9 cellular contexts compared by ENCODE assay signal in the genomic region with DNA sequence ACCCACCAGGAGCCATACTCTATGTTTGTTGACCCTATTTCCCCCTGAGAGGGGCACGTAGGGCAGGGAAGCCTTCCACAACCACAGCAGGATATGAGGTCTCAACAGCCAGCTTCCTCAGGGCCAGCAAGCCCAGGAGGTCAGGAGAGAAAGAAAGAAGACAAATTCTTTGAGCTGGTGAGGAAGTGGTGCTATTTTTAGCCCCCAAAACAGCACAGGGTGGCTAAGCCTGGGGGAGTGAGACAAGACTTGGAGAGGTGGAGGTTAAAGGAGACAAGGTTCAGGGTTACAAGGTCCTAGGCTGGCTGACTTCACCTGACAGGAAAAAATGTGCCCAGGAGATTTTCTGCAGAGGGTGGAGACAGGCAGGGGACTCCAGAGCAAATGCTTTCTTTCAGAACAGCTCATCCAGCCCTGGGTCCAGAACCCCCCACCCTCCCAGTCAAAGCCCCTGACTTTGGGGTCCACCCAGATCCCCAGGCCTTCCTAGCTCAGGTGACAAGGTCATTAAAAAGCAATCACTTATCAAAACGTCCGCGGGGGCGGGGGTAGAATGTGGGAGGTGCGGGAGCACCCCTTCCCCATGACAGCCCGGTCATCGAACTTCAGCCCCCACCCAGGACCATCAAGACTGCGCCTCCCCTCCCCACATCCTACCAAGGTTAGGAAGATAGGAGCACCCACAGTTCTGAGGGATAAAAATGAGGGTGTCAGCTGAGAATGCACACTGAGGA. TPM values are rescaled to one million over a fixed set of nuclear protein-coding genes. Genes with fewer than 3 reads are reported as not detected.
DNase-seq lines count a peak whose midpoint lies in the region; ATAC-seq and TF ChIP-seq lines count a peak whose summit lies in the region.
"Had no signal": no experiment of that assay in that cellular context is flagged by ENCODE, and none has a peak within 500 bp of the region (broad histone marks: within the 10 kb centered on the region; RNA-seq: fewer than 3 reads in every experiment).

No MANE protein-coding gene starts in this region.

- H2AFZ ChIP-seq in mesenchymal stem cell (ENCODE audit: low read depth, low read length): no peak overlapping the region

- H3K4me3 ChIP-seq in AG04449 (ENCODE audit: low read depth, low read length) (peak overlapping the region; percentile 83), HEK293 (ENCODE audit: low read depth, low read length) (peak overlapping the region; percentile 84), mesenchymal stem cell (ENCODE audit: insufficient read depth in 1 of 2, low read depth in 1 of 2, low read length in 2 of 2) (peak overlapping the region; percentile 72 to 85)

- 44% methylated on average over 6 of the region's 9 CpGs for WGBS in mesenchymal stem cell

- H2BK15ac ChIP-seq in mesenchymal stem cell (ENCODE audit: low read depth, poor library complexity, severe bottlenecking): no peak overlapping the region

- DNase-seq in AG04449 (ENCODE audit: low read depth, low spot score): no peak
- DNase-seq in mesenchymal stem cell: no peak
- DNase-seq in D341Med (ENCODE audit: low spot score): no peak
- DNase-seq in NCI-H1930 (lab: John Stamatoyannopoulos, UW): no peak
- DNase-seq in iPS-NIHi11 (ENCODE audit: low spot score): no peak
- DNase-seq: NCI-H1105 treated with DMSO at 0.1 percent for 48 hours had no signal

- peak overlapping the region; percentile 96 for H3K4me2 ChIP-seq in mesenchymal stem cell (ENCODE audit: low read length, poor library complexity, severe bottlenecking)

- no peak for ATAC-seq in GM21381 (IDR thresholded peaks at IDR 0.05; ENCODE audit: unreplicated experiment)

- H3K23ac ChIP-seq in mesenchymal stem cell (ENCODE audit: low read length in 2 of 2): peak overlapping the region; percentile 7 to 60

- no peak overlapping the region for H3K27ac ChIP-seq in HEK293 (ENCODE audit: extremely low read depth, low read depth, low read length)
- peak overlapping the region; percentile 77 for H3K27ac ChIP-seq in angular gyrus (ENCODE audit: low read depth, low read length)
- no peak overlapping the region for H3K27ac ChIP-seq in mesenchymal stem cell (ENCODE audit: low read length, poor library complexity, severe bottlenecking)

- POLR2A ChIA-PET in AG04449 (lab: Yijun Ruan, JAX) (interaction anchor here (1.5 kb wide), 1 partner anchor 29 kb away, joined by 6 read pairs; a partner anchor contains a TSS), HEK293 (lab: Yijun Ruan, JAX) (interaction anchor here (0.8 to 1.6 kb wide), 2 partner anchors 12 kb away, joined by 3 to 4 read pairs; no protein-coding TSS in a partner anchor)

- H3K9me3 ChIP-seq in HEK293 (ENCODE audit: control insufficient read depth, insufficient read depth, low read depth, low read length) (no peaks in the 10 kb centered on the region), mesenchymal stem cell (ENCODE audit: control insufficient read depth, low read length) (no peaks in the 10 kb centered on the region)

- no peak for TF ChIP-seq CTCF in AG04449 (IDR thresholded peaks at IDR 0.05; ENCODE audit: insufficient read depth, low read length, missing control alignments)
- no peak for TF ChIP-seq CTCF in HEK293 (tag by site-specific recombination; IDR thresholded peaks at IDR 0.05)

- peak overlapping the region in 1 of 2 experiments; percentile 92 for H3K14ac ChIP-seq in mesenchymal stem cell (ENCODE audit: low read length in 2 of 2)

- H3K9ac ChIP-seq in mesenchymal stem cell (ENCODE audit: low read length): no peak overlapping the region

- H3K27me3 ChIP-seq in mesenchymal stem cell (ENCODE audit: control insufficient read depth in 1 of 2, insufficient read depth in 1 of 2, low read length in 2 of 2): no peaks in the 10 kb centered on the region

- peak overlapping the region; percentile 22 for H4K91ac ChIP-seq in mesenchymal stem cell (ENCODE audit: low read length)

- H2AK5ac ChIP-seq in mesenchymal stem cell (ENCODE audit: low read length, severe bottlenecking): no peak overlapping the region

- H2BK12ac ChIP-seq in mesenchymal stem cell (ENCODE audit: low read length in 2 of 2): no peak overlapping the region

- peak overlapping the region; percentile 39 for H2BK120ac ChIP-seq in mesenchymal stem cell (ENCODE audit: low read depth, low read length)

- peaks cover 12% of the 10 kb centered on the region for H3K79me1 ChIP-seq in mesenchymal stem cell (replicated peaks; ENCODE audit: low read length, poor library complexity, severe bottlenecking)

- H3K36me3 ChIP-seq in HEK293 (ENCODE audit: control insufficient read depth in 2 of 2, insufficient read depth in 1 of 2, low read length in 2 of 2) (peaks cover 0 to 30% of the 10 kb centered on the region in 2 experiments; a peak in 1 of 3 replicates), mesenchymal stem cell (ENCODE audit: control insufficient read depth in 1 of 2, insufficient read depth in 2 of 2, low read depth in 1 of 2, low read length in 2 of 2) (peaks cover 5 to 17% of the 10 kb centered on the region in 2 experiments)

- H4K8ac ChIP-seq in mesenchymal stem cell (ENCODE audit: low read length): peak overlapping the region; percentile 56

- H2BK5ac ChIP-seq in mesenchymal stem cell (ENCODE audit: low read depth, low read length, poor library complexity, severe bottlenecking): no peak overlapping the region

- H3K18ac ChIP-seq in mesenchymal stem cell (ENCODE audit: low read depth in 1 of 2, low read length in 2 of 2): peak overlapping the region in 1 of 2 experiments; percentile 14

- CTCF ChIA-PET in AG04449 (lab: Yijun Ruan, JAX): interaction anchor here (0.7 to 1.7 kb wide), 4 partner anchors 9 to 46 kb away, joined by 3 to 5 read pairs (median 4); a partner anchor contains a TSS
- CTCF ChIA-PET in HEK293 (lab: Yijun Ruan, JAX): no interaction called here

- H3K4me1 ChIP-seq in HEK293 (ENCODE audit: control insufficient read depth, insufficient read depth, low read length) (0 out of 2 replicates have a peak, but pooled peaks cover 3% of the 10 kb centered on the region), mesenchymal stem cell (ENCODE audit: control insufficient read depth, insufficient read depth, low read depth, low read length) (peaks cover 18% of the 10 kb centered on the region)

- no peak overlapping the region for H3K4ac ChIP-seq in mesenchymal stem cell (ENCODE audit: low read depth in 1 of 2, low read length in 2 of 2)

TF ChIP-seq in HEK293, 187 proteins besides CTCF, POLR2A, EP300 and RAD21:
- TF ChIP-seq ZIC2 (tag by site-specific recombination; IDR thresholded peaks at IDR 0.05): 0 out of 2 replicates have a peak, but pooled peaks have one; percentile 12
- peak; percentile 30; the same call in 1 of the 2 replicates for TF ChIP-seq ZFHX2 (tag by site-specific recombination; conservative IDR thresholded peaks at IDR 0.05)
- TF ChIP-seq ZNF510 (tag by site-specific recombination; IDR thresholded peaks at IDR 0.05; ENCODE audit: insufficient replicate concordance): no peak

RNA-seq across cellular contexts. Expression of a gene that starts 1.3 kb away (rescaled TPM):
- polyA plus RNA-seq in mesenchymal stem cell (2013, experiment 1 of 2): 44.6 TPM
- 44.3 TPM for polyA plus RNA-seq in mesenchymal stem cell (2013, experiment 2 of 2)

RNA-seq across cellular contexts. Expression of a gene that starts 11.2 kb away (rescaled TPM):
- polyA plus RNA-seq in mesenchymal stem cell (2013, experiment 1 of 2): 76.7 TPM
- polyA plus RNA-seq in mesenchymal stem cell (2013, experiment 2 of 2): 78.0 TPM

RNA-seq across cellular contexts. Expression of a gene that starts 17.0 kb away (rescaled TPM):
- polyA plus RNA-seq in mesenchymal stem cell (2013, experiment 1 of 2): 5.0 TPM
- 4.4 TPM for polyA plus RNA-seq in mesenchymal stem cell (2013, experiment 2 of 2)

RNA-seq across cellular contexts. Expression of a gene that starts 20.3 kb away (rescaled TPM):
- 5.1 TPM for polyA plus RNA-seq in mesenchymal stem cell (2013, experiment 1 of 2)
- 5.3 TPM for polyA plus RNA-seq in mesenchymal stem cell (2013, experiment 2 of 2)
